In the genomic region with DNA sequence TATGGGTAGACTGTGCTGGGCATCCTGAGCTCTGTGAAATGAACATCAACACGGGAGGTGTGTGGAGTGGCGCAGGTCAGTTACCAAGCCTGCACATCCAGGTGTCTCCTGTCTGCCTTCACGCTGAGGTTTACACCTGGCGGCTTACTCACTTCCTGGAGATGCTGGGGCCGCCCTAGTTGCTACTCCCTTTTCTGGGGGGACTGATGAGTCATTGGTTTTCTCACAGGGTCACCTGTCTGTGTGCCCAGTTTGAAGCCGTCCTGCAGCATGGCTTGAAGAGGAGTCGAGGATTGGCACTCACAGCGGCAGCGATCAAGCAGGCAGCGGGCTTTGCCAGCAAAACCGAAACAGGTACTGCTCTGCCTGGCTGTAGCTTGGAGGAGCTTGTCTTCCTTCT, we compare ENCODE assay signal across 15 cellular contexts. TPM values are rescaled to one million over a fixed set of nuclear protein-coding genes. Genes with fewer than 3 reads are reported as not detected.
A peak's percentile ranks its signal among the peaks of the same experiment; 100 is the strongest.
DNase-seq lines count a peak whose midpoint lies in the region; ATAC-seq, FAIRE-seq and TF ChIP-seq lines count a peak whose summit lies in the region.
"Had no signal": no experiment of that assay in that cellular context is flagged by ENCODE, and none has a peak within 500 bp of the region (broad histone marks: within the 10 kb centered on the region; RNA-seq: fewer than 3 reads in every experiment).

No MANE protein-coding gene starts in this region.

- DNase-seq in DMS53 (lab: John Stamatoyannopoulos, UW) (peak; percentile 96), NCI-H2029 treated with DMSO at 0.1 percent for 48 hours (lab: John Stamatoyannopoulos, UW) (peak; percentile 38), SW480 (ENCODE audit: low spot score) (peak; percentile 93), kidney (peak; percentile 80), uterus (no peak), aorta (no peak)
- DNase-seq in stimulated activated CD4-positive, alpha-beta T cell treated with anti-CD3 and anti-CD28 coated beads, Interleukin-4, amount 100 ng/mL, for 4 hours: no peak
- DNase-seq: activated CD4-positive, alpha-beta T cell treated with anti-CD3 and anti-CD28 coated beads for 1 hour; pancreas; Right ventricle myocardium superior; stimulated activated CD4-positive, alpha-beta T cell treated with anti-CD3 and anti-CD28 coated beads, Interleukin-4, amount 100 ng/mL, for 24 hours had no signal

- H3K27me3 ChIP-seq in uterus (no peaks in the 10 kb centered on the region), aorta (ENCODE audit: control insufficient read depth in 1 of 2, insufficient read depth in 2 of 2, low read length in 1 of 2) (no peaks in the 10 kb centered on the region)
- H3K27me3 ChIP-seq: BLaER1 treated with 17β-estradiol and CSF1 and Interleukin-3, amounts not matched to agents 10 nM and 100 nM; pancreas had no signal

- H3K4me1 ChIP-seq in kidney (ENCODE audit: control insufficient read depth in 1 of 2, insufficient read depth in 1 of 2, low read depth in 1 of 2, low read length in 2 of 2) (peaks cover 14 to 16% of the 10 kb centered on the region in 2 donors), uterus (no peaks in the 10 kb centered on the region), aorta (ENCODE audit: control insufficient read depth in 1 of 2, insufficient read depth in 2 of 2, low read length in 2 of 2) (no peaks in the 10 kb centered on the region)

- WGBS in aorta, 2 donors: 59 to 64% methylated on average over 11 of the region's 11 CpGs

- H3K9me3 ChIP-seq in kidney (ENCODE audit: control insufficient read depth in 1 of 2, low read length in 2 of 2) (no peaks in the 10 kb centered on the region), uterus (no peaks in the 10 kb centered on the region), aorta (ENCODE audit: control insufficient read depth, low read length) (no peaks in the 10 kb centered on the region)
- H3K9me3 ChIP-seq: BLaER1 treated with 17β-estradiol and CSF1 and Interleukin-3, amounts not matched to agents 10 nM and 100 nM; pancreas; thoracic aorta had no signal

- H3K36me3 ChIP-seq in kidney (ENCODE audit: control insufficient read depth in 1 of 2, insufficient read depth in 2 of 2, low read length in 2 of 2) (peaks cover 0 to 3% of the 10 kb centered on the region in 2 donors), uterus (no peaks in the 10 kb centered on the region), aorta (ENCODE audit: control insufficient read depth in 1 of 2, insufficient read depth in 2 of 2, low read length in 1 of 2) (no peaks in the 10 kb centered on the region)
- H3K36me3 ChIP-seq: pancreas, thoracic aorta had no signal

- H3K4me3 ChIP-seq in kidney (ENCODE audit: low read length in 2 of 2) (no peak overlapping the region), uterus (no peak overlapping the region), aorta (ENCODE audit: low read length in 2 of 2) (no peak overlapping the region)
- H3K4me3 ChIP-seq: BLaER1 treated with 17β-estradiol and CSF1 and Interleukin-3, amounts not matched to agents 10 nM and 100 nM; pancreas; thoracic aorta had no signal

- no peak overlapping the region for H3K9ac ChIP-seq in kidney (ENCODE audit: low read length in 2 of 2)
- H3K9ac ChIP-seq: BLaER1 treated with 17β-estradiol and CSF1 and Interleukin-3, amounts not matched to agents 10 nM and 100 nM had no signal

- no peak for FAIRE-seq in kidney (lab: Jason Lieb, UNC)
- FAIRE-seq: GM19239, pancreas had no signal

- TF ChIP-seq POLR2A in uterus (IDR thresholded peaks at IDR 0.05): no peak

- TF ChIP-seq CTCF in kidney (IDR thresholded peaks at IDR 0.05; ENCODE audit: borderline replicate concordance, extremely low read depth, insufficient read depth) (no peak), uterus (IDR thresholded peaks at IDR 0.05) (no peak)

- H3K27ac ChIP-seq in kidney (ENCODE audit: low read depth in 2 of 2, low read length in 2 of 2): peak overlapping the region; percentile 19 to 24
- no peak overlapping the region for H3K27ac ChIP-seq in uterus
- H3K27ac ChIP-seq in aorta (ENCODE audit: low read depth in 1 of 2, low read length in 2 of 2): no peak overlapping the region
- H3K27ac ChIP-seq: BLaER1 treated with 17β-estradiol and CSF1 and Interleukin-3, amounts not matched to agents 10 nM and 100 nM; pancreas; thoracic aorta had no signal

- ATAC-seq in GM21526 (IDR thresholded peaks at IDR 0.05; ENCODE audit: low FRiP score, unreplicated experiment) (no peak), aorta (ENCODE audit: low FRiP score) (no peak)

- intact Hi-C loops in kidney (cut with DNase I): no loop called here
- intact Hi-C loops in uterus (cut with DNase I; ENCODE audit: low total_unique reads): no loop called here
- intact Hi-C loops in aorta (cut with DNase I): no loop called here

RNA-seq across cellular contexts. Expression of gene SNX29, which starts 50.6 kb away (rescaled TPM):
- total RNA-seq in kidney (107 TPM), uterus (10 to 100 TPM; 11.0 to 64.5 (median 24.9) TPM), aorta (10 to 100 TPM; 39.7 to 78.0 TPM)
- polyA plus RNA-seq in kidney (ENCODE audit: insufficient read depth, low read depth, low replicate concordance) (14.3 TPM), aorta (1 to 10 TPM; 4.9 to 5.4 TPM)

Comparison
In these comparisons a context has a peak if more than half of its experiments do, and no peak if none do; other contexts are left out.
1. DNase-seq: peak in DMS53 (single experiment), NCI-H2029 treated with DMSO at 0.1 percent for 48 hours (single experiment), SW480 (single experiment) and kidney (single experiment); none in uterus (0 of 2), stimulated activated CD4-positive, alpha-beta T cell treated with anti-CD3 and anti-CD28 coated beads, Interleukin-4, amount 100 ng/mL, for 4 hours (0 of 2) and aorta (0 of 2).
2. H3K27ac ChIP-seq: peak in kidney (2 of 2); none in uterus (0 of 2) and aorta (0 of 2).